In the genomic region with DNA sequence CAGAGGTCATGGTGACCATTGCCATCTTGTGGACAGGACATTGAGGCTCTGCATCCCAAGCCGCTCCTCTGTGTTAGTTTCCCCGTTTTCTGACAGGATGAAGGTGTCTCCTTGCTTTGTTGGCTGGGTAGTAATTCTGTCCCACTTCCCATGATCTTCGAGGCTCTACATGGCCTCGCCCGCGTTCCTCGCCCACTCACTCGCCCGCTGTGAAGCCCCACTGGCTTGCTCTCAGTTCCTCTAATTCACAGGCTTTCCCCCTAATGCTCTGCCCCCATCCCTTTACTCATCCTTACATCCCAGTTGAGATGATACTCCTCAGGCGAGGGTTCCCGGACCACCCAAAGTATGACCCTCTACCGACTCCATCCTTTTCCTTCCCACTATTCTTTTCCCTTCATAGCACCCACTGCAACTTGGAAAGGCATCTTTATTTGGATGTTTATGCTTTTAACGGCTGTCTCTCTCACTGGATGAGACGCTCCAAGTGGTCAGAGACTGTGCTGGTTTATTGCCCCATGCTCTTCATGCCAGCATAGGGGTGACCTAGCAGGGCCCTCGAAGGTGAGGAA, we compare ENCODE assay signal across 8 cellular contexts.
DNase-seq lines count a peak whose midpoint lies in the region; ATAC-seq and TF ChIP-seq lines count a peak whose summit lies in the region.

No MANE protein-coding gene starts in this region.

- no peaks in the 10 kb centered on the region for H3K27me3 Mint-ChIP-seq in activated naive CD4-positive, alpha-beta T cell treated with anti-CD3 and anti-CD28 coated beads, Interleukin-2, amount 10 ng/mL, durations not matched to agents 7 days and 5 days

- peaks cover 21% of the 10 kb centered on the region for H3K36me3 ChIP-seq in mucosa of stomach (ENCODE audit: control insufficient read depth, insufficient read depth, low read length)

- no peaks in the 10 kb centered on the region for H3K27me3 ChIP-seq in mucosa of stomach (ENCODE audit: control insufficient read depth, insufficient read depth, low read length)

- peaks cover 36% of the 10 kb centered on the region for H3K4me1 ChIP-seq in mucosa of stomach (ENCODE audit: control insufficient read depth, insufficient read depth, low read length)

- peaks cover 45% of the 10 kb centered on the region for H3K36me3 Mint-ChIP-seq in activated naive CD4-positive, alpha-beta T cell treated with anti-CD3 and anti-CD28 coated beads, Interleukin-2, amount 10 ng/mL, durations not matched to agents 7 days and 5 days

- peaks cover 62% of the 10 kb centered on the region for H3K4me1 Mint-ChIP-seq in activated naive CD4-positive, alpha-beta T cell treated with anti-CD3 and anti-CD28 coated beads, Interleukin-2, amount 10 ng/mL, durations not matched to agents 7 days and 5 days

- in situ Hi-C loops in astrocyte of the spinal cord (cut with HindIII; ENCODE audit: low sequenced_read_pairs) = no loop called here

- no peaks in the 10 kb centered on the region for H3K9me3 ChIP-seq in mucosa of stomach (ENCODE audit: control insufficient read depth, low read length)

- CTCF ChIA-PET in activated naive CD4-positive, alpha-beta T cell treated with anti-CD3 and anti-CD28 coated beads, Interleukin-2, amount 10 ng/mL, durations not matched to agents 7 days and 5 days (lab: Charles Lee) = interaction anchor here (1.5 to 2.0 kb wide), 2 partner anchors 10 to 11 kb away, joined by 6 to 11 read pairs; no protein-coding TSS in a partner anchor

- H3K27ac Mint-ChIP-seq in activated naive CD4-positive, alpha-beta T cell treated with anti-CD3 and anti-CD28 coated beads, Interleukin-2, amount 10 ng/mL, durations not matched to agents 7 days and 5 days = peak overlapping the region; percentile 80

- no peak for DNase-seq in activated naive CD4-positive, alpha-beta T cell treated with anti-CD3 and anti-CD28 coated beads, Interleukin-2, amount 10 ng/mL, durations not matched to agents 7 days and 5 days
- no peak for DNase-seq in activated naive CD4-positive, alpha-beta T cell (lab: John Stamatoyannopoulos, UW)
- no peak for DNase-seq in astrocyte of the spinal cord (ENCODE audit: low read depth, low spot score)
- no peak for DNase-seq in COLO829 (ENCODE audit: low spot score)
- DNase-seq in stimulated activated CD4-positive, alpha-beta T cell treated with anti-CD3 and anti-CD28 coated beads, Interleukin-2, amount 100 ng/mL, for 24 hours = no peak
- no peak for DNase-seq in OCI-M2 (lab: John Stamatoyannopoulos, UW; ENCODE audit: unreplicated experiment)

- peak overlapping the region; percentile 49 for H3K9ac ChIP-seq in mucosa of stomach (ENCODE audit: low read length)

- no peaks in the 10 kb centered on the region for H3K9me3 Mint-ChIP-seq in activated naive CD4-positive, alpha-beta T cell treated with anti-CD3 and anti-CD28 coated beads, Interleukin-2, amount 10 ng/mL, durations not matched to agents 7 days and 5 days

- peak; percentile 10 for ATAC-seq in HG03280 (IDR thresholded peaks at IDR 0.05; ENCODE audit: unreplicated experiment)

- H3K4me3 ChIP-seq in astrocyte of the spinal cord (ENCODE audit: low read depth, low read length) = peak overlapping the region; percentile 85
- no peak overlapping the region for H3K4me3 ChIP-seq in mucosa of stomach (ENCODE audit: low read length)

- H3K4me3 Mint-ChIP-seq in activated naive CD4-positive, alpha-beta T cell treated with anti-CD3 and anti-CD28 coated beads, Interleukin-2, amount 10 ng/mL, durations not matched to agents 7 days and 5 days = peak overlapping the region; percentile 78

- TF ChIP-seq CTCF in astrocyte of the spinal cord (IDR thresholded peaks at IDR 0.05; ENCODE audit: low read depth, low read length) = no peak
